20 cellular contexts compared by ENCODE assay signal in genomic region chr12:56864318-56864717, GRCh38.
DNase-seq lines count a peak whose midpoint lies in the region; ATAC-seq, FAIRE-seq and TF ChIP-seq lines count a peak whose summit lies in the region.
"Had no signal": no experiment of that assay in that cellular context is flagged by ENCODE, and none has a peak within 500 bp of the region (broad histone marks: within the 10 kb centered on the region; RNA-seq: fewer than 3 reads in every experiment).

No MANE protein-coding gene starts in this region.

- no peak for FAIRE-seq in HepG2 (lab: Jason Lieb, UNC)
- FAIRE-seq: RCC 7860 had no signal

- H3K4me2 ChIP-seq in HepG2 (ENCODE audit: low read depth, low read length) (no peak overlapping the region), OCI-LY7 (ENCODE audit: low read length) (no peak overlapping the region)
- H3K4me2 ChIP-seq: SK-N-SH had no signal

- no peak for ATAC-seq in HepG2
- ATAC-seq in right lobe of liver = no peak
- ATAC-seq in stimulated activated memory B cell treated with anti-CD40 and anti-IgM and Interleukin-4, amounts not matched to agents 10 μg/mL and 1 μg/mL and 100 μg/mL, for 72 hours = no peak

- no peaks in the 10 kb centered on the region for H3K27me3 ChIP-seq in HepG2 (ENCODE audit: control insufficient read depth in 1 of 2, insufficient read depth in 2 of 2, low read length in 2 of 2)
- no peaks in the 10 kb centered on the region for H3K27me3 ChIP-seq in right lobe of liver
- no peaks in the 10 kb centered on the region for H3K27me3 ChIP-seq in liver (ENCODE audit: control insufficient read depth in 4 of 4, insufficient read depth in 4 of 4, low read length in 3 of 4)
- no peaks in the 10 kb centered on the region for H3K27me3 ChIP-seq in colonic mucosa

- intact Hi-C loops in HepG2 (cut with micrococcal nuclease; ENCODE audit: unreplicated experiment) = no loop called here
- intact Hi-C loops in right lobe of liver (cut with DNase I) = no loop called here
- intact Hi-C loops in OCI-LY7 (cut with micrococcal nuclease; ENCODE audit: unreplicated experiment) = no loop called here
- intact Hi-C loops in colonic mucosa (cut with DNase I) = no loop called here

- TF ChIP-seq CTCF in HepG2 (CRISPR knock-in tag; IDR thresholded peaks at IDR 0.05) (no peak), right lobe of liver (IDR thresholded peaks at IDR 0.05) (no peak), OCI-LY7 (conservative IDR thresholded peaks at IDR 0.05; ENCODE audit: low read length) (no peak), liver (IDR thresholded peaks at IDR 0.05; ENCODE audit: low read depth, low read length, missing input control) (no peak), colonic mucosa (IDR thresholded peaks at IDR 0.05) (no peak)

- H3K4me3 ChIP-seq in HepG2 (replicated peaks in 1 of 3; ENCODE audit: insufficient read depth in 1 of 3, low read depth in 2 of 3, low read length in 3 of 3) (no peak overlapping the region), right lobe of liver (no peak overlapping the region), OCI-LY7 (ENCODE audit: low read depth, low read length, poor library complexity, severe bottlenecking) (no peak overlapping the region), liver (ENCODE audit: low read depth in 1 of 3, low read length in 3 of 3) (peak overlapping the region in 2 of 3 donors; percentile 49 to 68), colonic mucosa (no peak overlapping the region)

- no peaks in the 10 kb centered on the region for H3K9me2 ChIP-seq in OCI-LY7 (ENCODE audit: insufficient read depth, low read length)
- H3K9me2 ChIP-seq: SK-N-SH had no signal

- no peak overlapping the region for H3K27ac Mint-ChIP-seq in stimulated activated memory B cell treated with anti-CD40 and anti-IgM and Interleukin-4, amounts not matched to agents 10 μg/mL and 1 μg/mL and 100 μg/mL, for 72 hours
- H3K27ac Mint-ChIP-seq: CD4-positive, alpha-beta memory T cell; HFFc6 had no signal

- WGBS in HepG2 (ENCODE audit: low lambda C conversion rate) = 83% methylated on average over 1 of the region's 2 CpGs
- 83% methylated on average over 1 of the region's 2 CpGs for WGBS in right lobe of liver (ENCODE audit: insufficient coverage, low coverage, low lambda C conversion rate, missing lambda C conversion rate)
- WGBS in liver = 94% methylated on average over 2 of the region's 2 CpGs

- no peak overlapping the region for H3K27ac ChIP-seq in HepG2 (ENCODE audit: extremely low read length, insufficient read depth, low read length)
- H3K27ac ChIP-seq in right lobe of liver = no peak overlapping the region
- no peak overlapping the region for H3K27ac ChIP-seq in OCI-LY7 (ENCODE audit: low read depth, low read length, poor library complexity, severe bottlenecking)
- H3K27ac ChIP-seq in liver (ENCODE audit: low read depth in 1 of 2, low read length in 2 of 2) = no peak overlapping the region
- H3K27ac ChIP-seq in colonic mucosa = no peak overlapping the region

- TF ChIP-seq EP300 in HepG2 (IDR thresholded peaks at IDR 0.05; ENCODE audit: low read depth in 2 of 2, low read length in 2 of 2) (no peak), HepG2 (CRISPR knock-in tag; IDR thresholded peaks at IDR 0.05; ENCODE audit: borderline replicate concordance) (no peak)

- no peaks in the 10 kb centered on the region for H3K4me1 Mint-ChIP-seq in stimulated activated memory B cell treated with anti-CD40 and anti-IgM and Interleukin-4, amounts not matched to agents 10 μg/mL and 1 μg/mL and 100 μg/mL, for 72 hours
- H3K4me1 Mint-ChIP-seq: CD4-positive, alpha-beta memory T cell had no signal

- no TSS peak for BruUV-seq in HepG2 (replicated peaks; lab: Mats Ljungman, UMichigan)
- no TSS peak for BruUV-seq in OCI-LY7 (replicated peaks; lab: Mats Ljungman, UMichigan)

- peaks cover 27% of the 10 kb centered on the region for H3K9me3 Mint-ChIP-seq in stimulated activated memory B cell treated with anti-CD40 and anti-IgM and Interleukin-4, amounts not matched to agents 10 μg/mL and 1 μg/mL and 100 μg/mL, for 72 hours

- H3K9ac ChIP-seq in HepG2 (ENCODE audit: insufficient read depth, low read depth, low read length) (no peak overlapping the region), liver (ENCODE audit: low read depth in 1 of 2, low read length in 2 of 2) (no peak overlapping the region), colonic mucosa (ENCODE audit: low read depth in 2 of 2, low read length in 2 of 2) (no peak overlapping the region)
- H3K9ac ChIP-seq: SK-N-SH had no signal

- H4K20me1 ChIP-seq in HepG2 (ENCODE audit: insufficient read depth, low read length) (no peaks in the 10 kb centered on the region), OCI-LY7 (ENCODE audit: insufficient read depth, low read length) (no peaks in the 10 kb centered on the region)

- no peak for DNase-seq in HepG2 (ENCODE audit: low spot score)
- no peak for DNase-seq in right lobe of liver
- DNase-seq in OCI-LY7 (ENCODE audit: low spot score) = peak; percentile 26
- DNase-seq in NCI-H226 = no peak
- no peak for DNase-seq in colonic mucosa
- DNase-seq: C1 segment of cervical spinal cord; Caco-2; CD4-positive, alpha-beta memory T cell; H7; HFFc6; MV-4-11; NCI-H1105 treated with DMSO at 0.1 percent for 48 hours; NCI-H2029; NCI-H526 treated with DMSO at 0.1 percent for 48 hours; SIG-M5; SK-N-SH; SW 1271 had no signal

- TF ChIP-seq RAD21 in HepG2 (CRISPR knock-in tag; IDR thresholded peaks at IDR 0.05) = no peak
- TF ChIP-seq RAD21 in liver (IDR thresholded peaks at IDR 0.05) = no peak

- H3K27me3 Mint-ChIP-seq in stimulated activated memory B cell treated with anti-CD40 and anti-IgM and Interleukin-4, amounts not matched to agents 10 μg/mL and 1 μg/mL and 100 μg/mL, for 72 hours = peaks cover 43% of the 10 kb centered on the region

- CTCF ChIA-PET in HepG2 (lab: Yijun Ruan, JAX; ENCODE audit: low intra/inter-chr PET ratio, low total read pairs) = interaction anchor here (0.6 kb wide), 1 partner anchor 379 kb away, joined by 3 read pairs; no protein-coding TSS in a partner anchor
- CTCF ChIA-PET in OCI-LY7 (lab: Charles Lee; ENCODE audit: unreplicated experiment) = no interaction called here

- H3K9me3 ChIP-seq in HepG2 (ENCODE audit: low read length) (peaks cover 63% of the 10 kb centered on the region), right lobe of liver (peaks cover 0 to 24% (median 11%) of the 10 kb centered on the region in 4 donors), OCI-LY7 (ENCODE audit: low read length) (peaks cover 65% of the 10 kb centered on the region), liver (ENCODE audit: control insufficient read depth in 4 of 4, low read length in 3 of 4) (peaks cover 13 to 31% (median 15%) of the 10 kb centered on the region in 4 donors), colonic mucosa (peaks cover 12% of the 10 kb centered on the region)
- H3K9me3 ChIP-seq: SK-N-SH had no signal

- H3K79me2 ChIP-seq in HepG2 (ENCODE audit: insufficient read depth, low read length) = no peaks in the 10 kb centered on the region
- H3K79me2 ChIP-seq in OCI-LY7 (ENCODE audit: insufficient read depth, low read depth, low read length) = no peaks in the 10 kb centered on the region

- no peaks in the 10 kb centered on the region for H3K36me3 ChIP-seq in HepG2 (replicated peaks in 1 of 2; ENCODE audit: control insufficient read depth in 1 of 2, insufficient read depth in 2 of 2, low read length in 2 of 2)
- no peaks in the 10 kb centered on the region for H3K36me3 ChIP-seq in right lobe of liver
- H3K36me3 ChIP-seq in OCI-LY7 (ENCODE audit: insufficient read depth, low read length) = no peaks in the 10 kb centered on the region
- no peaks in the 10 kb centered on the region for H3K36me3 ChIP-seq in liver (ENCODE audit: control insufficient read depth in 4 of 4, insufficient read depth in 3 of 4, low read depth in 1 of 4, low read length in 3 of 4)
- no peaks in the 10 kb centered on the region for H3K36me3 ChIP-seq in colonic mucosa

- H3K4me1 ChIP-seq in HepG2 (ENCODE audit: insufficient read depth, low read length) (no peaks in the 10 kb centered on the region), right lobe of liver (peaks cover 0 to 14% (median 5%) of the 10 kb centered on the region in 4 donors), OCI-LY7 (ENCODE audit: insufficient read depth, low read length, poor library complexity, severe bottlenecking) (no peaks in the 10 kb centered on the region), liver (ENCODE audit: control insufficient read depth in 4 of 4, insufficient read depth in 4 of 4, low read length in 3 of 4) (peaks cover 0 to 21% (median 14%) of the 10 kb centered on the region in 4 donors), colonic mucosa (no peaks in the 10 kb centered on the region)
- H3K4me1 ChIP-seq: Caco-2 had no signal

- peaks cover 5% of the 10 kb centered on the region for H3K36me3 Mint-ChIP-seq in stimulated activated memory B cell treated with anti-CD40 and anti-IgM and Interleukin-4, amounts not matched to agents 10 μg/mL and 1 μg/mL and 100 μg/mL, for 72 hours

- no peak overlapping the region for H3K4me3 Mint-ChIP-seq in stimulated activated memory B cell treated with anti-CD40 and anti-IgM and Interleukin-4, amounts not matched to agents 10 μg/mL and 1 μg/mL and 100 μg/mL, for 72 hours
- H3K4me3 Mint-ChIP-seq: HFFc6 had no signal

- in situ Hi-C loops in HepG2 (cut with HindIII; ENCODE audit: extremely low pct_ligation_motif_present, low pct_unique_long_range_greater_than_20kb) = no loop called here

- H2AFZ ChIP-seq in HepG2 (ENCODE audit: low read length) (no peak overlapping the region), OCI-LY7 (ENCODE audit: low read length) (no peak overlapping the region)

- TF ChIP-seq POLR2A in HepG2 (IDR thresholded peaks at IDR 0.05; ENCODE audit: insufficient read depth in 1 of 2, low read depth in 2 of 2, low read length in 2 of 2) (no peak), right lobe of liver (IDR thresholded peaks at IDR 0.05) (no peak)

- POLR2A ChIA-PET in HepG2 (lab: Yijun Ruan, JAX) (no interaction called here), OCI-LY7 (lab: Charles Lee) (interaction anchor here (0.5 kb wide), 1 partner anchor 291 kb away, joined by 4 read pairs; no protein-coding TSS in a partner anchor)

TF ChIP-seq in HepG2, 621 proteins besides CTCF, POLR2A, EP300 and RAD21 (continues in another document):
- TF ChIP-seq NR3C1 (CRISPR knock-in tag; IDR thresholded peaks at IDR 0.05) (no peak), SETDB1 (CRISPR knock-in tag; IDR thresholded peaks at IDR 0.05; ENCODE audit: borderline replicate concordance) (0 out of 2 replicates have a peak, but pooled peaks have one; percentile 37)

TF ChIP-seq in liver, 16 proteins besides CTCF, POLR2A, EP300 and RAD21 (continues in another document):
- no peak for TF ChIP-seq MAX (IDR thresholded peaks at IDR 0.05)
- no peak for TF ChIP-seq GABPA (IDR thresholded peaks at IDR 0.05 in 1 of 2, conservative IDR thresholded peaks at IDR 0.05 in 1 of 2)
- TF ChIP-seq HNF4A (conservative IDR thresholded peaks at IDR 0.05) = no peak
- TF ChIP-seq YY1 (IDR thresholded peaks at IDR 0.05) = no peak
- TF ChIP-seq RXRA (IDR thresholded peaks at IDR 0.05) = no peak
- no peak for TF ChIP-seq FOXA2 (IDR thresholded peaks at IDR 0.05)
- TF ChIP-seq HNF4G (IDR thresholded peaks at IDR 0.05) = no peak

Comparison
In these comparisons a context has a peak if more than half of its experiments do, and no peak if none do; other contexts are left out.
1. H3K4me3 ChIP-seq: peak in liver (2 of 3); none in HepG2 (0 of 3), right lobe of liver (0 of 3), OCI-LY7 (single experiment) and colonic mucosa (single experiment).